Comparison of ENCODE assay signal across 1 cellular context in the genomic region with DNA sequence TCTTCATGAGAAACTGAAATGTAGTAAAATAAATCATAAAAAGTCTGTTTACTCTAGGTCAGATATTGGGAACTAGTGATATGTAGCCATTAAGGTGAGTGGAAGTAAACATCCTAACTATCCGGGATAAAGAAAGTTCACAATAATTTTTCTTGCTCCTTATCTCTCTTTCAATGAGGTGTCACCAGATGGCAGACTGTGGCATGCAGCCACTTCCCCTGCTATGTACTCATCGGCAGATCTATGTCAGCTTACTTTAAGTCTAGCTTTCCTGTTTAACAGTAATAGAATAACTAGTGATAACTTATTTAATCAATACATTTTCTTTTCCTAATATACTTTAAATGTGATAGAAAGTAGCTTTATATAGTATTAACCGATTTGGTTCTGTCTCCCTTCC.
TF ChIP-seq lines count a peak whose summit lies in the region.

No MANE protein-coding gene starts in this region.

TF ChIP-seq in SK-N-SH treated with all-trans-retinoic acid at 6 μM for 48 hours, 23 proteins besides CTCF, POLR2A, EP300 and RAD21 (continued from another document):
- TF ChIP-seq, protein P1, sequence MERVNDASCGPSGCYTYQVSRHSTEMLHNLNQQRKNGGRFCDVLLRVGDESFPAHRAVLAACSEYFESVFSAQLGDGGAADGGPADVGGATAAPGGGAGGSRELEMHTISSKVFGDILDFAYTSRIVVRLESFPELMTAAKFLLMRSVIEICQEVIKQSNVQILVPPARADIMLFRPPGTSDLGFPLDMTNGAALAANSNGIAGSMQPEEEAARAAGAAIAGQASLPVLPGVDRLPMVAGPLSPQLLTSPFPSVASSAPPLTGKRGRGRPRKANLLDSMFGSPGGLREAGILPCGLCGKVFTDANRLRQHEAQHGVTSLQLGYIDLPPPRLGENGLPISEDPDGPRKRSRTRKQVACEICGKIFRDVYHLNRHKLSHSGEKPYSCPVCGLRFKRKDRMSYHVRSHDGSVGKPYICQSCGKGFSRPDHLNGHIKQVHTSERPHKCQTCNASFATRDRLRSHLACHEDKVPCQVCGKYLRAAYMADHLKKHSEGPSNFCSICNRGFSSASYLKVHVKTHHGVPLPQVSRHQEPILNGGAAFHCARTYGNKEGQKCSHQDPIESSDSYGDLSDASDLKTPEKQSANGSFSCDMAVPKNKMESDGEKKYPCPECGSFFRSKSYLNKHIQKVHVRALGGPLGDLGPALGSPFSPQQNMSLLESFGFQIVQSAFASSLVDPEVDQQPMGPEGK (CRISPR knock-in tag; IDR thresholded peaks at IDR 0.05; ENCODE audit: borderline replicate concordance), result no peak
- TF ChIP-seq BACH2 (CRISPR knock-in tag; IDR thresholded peaks at IDR 0.05; ENCODE audit: borderline replicate concordance) (no peak), TCF4 (CRISPR knock-in tag; IDR thresholded peaks at IDR 0.05; ENCODE audit: borderline replicate concordance) (no peak), ZNF70 (CRISPR knock-in tag; IDR thresholded peaks at IDR 0.05) (no peak)
- TF ChIP-seq, protein P2, sequence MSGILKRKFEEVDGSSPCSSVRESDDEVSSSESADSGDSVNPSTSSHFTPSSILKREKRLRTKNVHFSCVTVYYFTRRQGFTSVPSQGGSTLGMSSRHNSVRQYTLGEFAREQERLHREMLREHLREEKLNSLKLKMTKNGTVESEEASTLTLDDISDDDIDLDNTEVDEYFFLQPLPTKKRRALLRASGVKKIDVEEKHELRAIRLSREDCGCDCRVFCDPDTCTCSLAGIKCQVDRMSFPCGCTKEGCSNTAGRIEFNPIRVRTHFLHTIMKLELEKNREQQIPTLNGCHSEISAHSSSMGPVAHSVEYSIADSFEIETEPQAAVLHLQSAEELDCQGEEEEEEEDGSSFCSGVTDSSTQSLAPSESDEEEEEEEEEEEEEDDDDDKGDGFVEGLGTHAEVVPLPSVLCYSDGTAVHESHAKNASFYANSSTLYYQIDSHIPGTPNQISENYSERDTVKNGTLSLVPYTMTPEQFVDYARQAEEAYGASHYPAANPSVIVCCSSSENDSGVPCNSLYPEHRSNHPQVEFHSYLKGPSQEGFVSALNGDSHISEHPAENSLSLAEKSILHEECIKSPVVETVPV (CRISPR knock-in tag; IDR thresholded peaks at IDR 0.05), result no peak
- TF ChIP-seq, protein P3, sequence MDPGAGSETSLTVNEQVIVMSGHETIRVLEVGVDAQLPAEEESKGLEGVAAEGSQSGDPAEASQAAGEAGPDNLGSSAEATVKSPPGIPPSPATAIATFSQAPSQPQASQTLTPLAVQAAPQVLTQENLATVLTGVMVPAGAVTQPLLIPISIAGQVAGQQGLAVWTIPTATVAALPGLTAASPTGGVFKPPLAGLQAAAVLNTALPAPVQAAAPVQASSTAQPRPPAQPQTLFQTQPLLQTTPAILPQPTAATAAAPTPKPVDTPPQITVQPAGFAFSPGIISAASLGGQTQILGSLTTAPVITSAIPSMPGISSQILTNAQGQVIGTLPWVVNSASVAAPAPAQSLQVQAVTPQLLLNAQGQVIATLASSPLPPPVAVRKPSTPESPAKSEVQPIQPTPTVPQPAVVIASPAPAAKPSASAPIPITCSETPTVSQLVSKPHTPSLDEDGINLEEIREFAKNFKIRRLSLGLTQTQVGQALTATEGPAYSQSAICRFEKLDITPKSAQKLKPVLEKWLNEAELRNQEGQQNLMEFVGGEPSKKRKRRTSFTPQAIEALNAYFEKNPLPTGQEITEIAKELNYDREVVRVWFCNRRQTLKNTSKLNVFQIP (CRISPR knock-in tag; IDR thresholded peaks at IDR 0.05; ENCODE audit: borderline replicate concordance, low read depth), result no peak
